ENCODE assay signal across 8 cellular contexts in the genomic region with DNA sequence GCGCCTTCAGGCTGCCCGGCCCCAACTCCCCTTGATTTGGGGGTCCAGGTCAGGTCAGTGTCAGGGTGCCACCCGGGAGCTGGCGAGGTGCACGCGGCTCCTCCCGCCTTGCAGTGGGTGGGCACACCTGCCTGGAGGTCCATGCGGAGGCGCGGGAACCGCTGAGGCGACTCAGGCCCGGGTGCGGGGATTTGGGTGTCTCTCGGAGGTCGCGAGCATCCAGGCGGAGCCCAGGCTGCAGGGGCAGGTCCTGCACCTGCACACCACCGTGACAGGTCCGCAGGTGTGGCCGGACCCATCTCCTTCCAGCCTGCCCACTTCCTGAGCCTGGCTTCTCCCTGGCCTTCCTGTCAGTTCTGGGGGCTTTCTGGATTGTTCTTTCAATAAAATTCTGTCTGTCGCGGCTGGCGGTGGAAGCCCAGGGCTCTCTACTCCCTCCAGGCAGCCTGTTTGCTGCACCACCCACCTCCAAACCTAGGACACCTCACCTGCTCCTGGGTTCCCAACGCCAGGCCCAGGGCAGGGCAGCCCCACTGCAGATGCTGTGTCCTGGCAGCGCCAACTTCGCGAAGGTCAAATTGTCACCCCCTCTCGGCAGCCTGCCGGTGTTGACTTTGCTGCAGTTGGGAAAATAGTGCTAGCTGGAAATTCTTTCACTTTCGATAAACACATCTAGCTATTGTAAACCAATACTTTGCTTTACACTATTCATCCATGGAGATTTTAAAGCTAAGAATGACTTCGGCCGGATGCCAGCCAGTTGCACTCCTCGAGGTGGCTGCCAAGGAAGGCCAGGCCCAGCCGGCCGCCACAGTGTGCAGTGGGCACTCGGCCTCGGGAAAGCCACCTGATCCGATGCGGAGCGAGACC. TPM values are rescaled to one million over a fixed set of nuclear protein-coding genes. Genes with fewer than 3 reads are reported as not detected.
DNase-seq lines count a peak whose midpoint lies in the region; ATAC-seq, FAIRE-seq and TF ChIP-seq lines count a peak whose summit lies in the region.

No MANE protein-coding gene starts in this region.

- H3K4me1 Mint-ChIP-seq in T-helper 17 cell (peaks cover 11% of the 10 kb centered on the region), Calu3 (ENCODE audit: low read depth, unreplicated experiment) (peaks cover 8% of the 10 kb centered on the region)

- whole genome bisulfite sequencing in pancreas, 2 donors = 49 to 64% methylated on average over 41 of the region's 41 CpGs

- no peaks in the 10 kb centered on the region; a peak in 1 of 22 replicates for H3K36me3 ChIP-seq in BLaER1 treated with 17β-estradiol and CSF1 and Interleukin-3, amounts not matched to agents 10 nM and 100 nM
- no peaks in the 10 kb centered on the region for H3K36me3 ChIP-seq in pancreas

- H3K36me3 Mint-ChIP-seq in T-helper 17 cell (ENCODE audit: low read depth) = no peaks in the 10 kb centered on the region
- H3K36me3 Mint-ChIP-seq in Calu3 (ENCODE audit: insufficient read depth, unreplicated experiment) = peaks cover 10% of the 10 kb centered on the region

- no peak overlapping the region for H3K9ac ChIP-seq in BLaER1 treated with 17β-estradiol and CSF1 and Interleukin-3, amounts not matched to agents 10 nM and 100 nM

- H3K4me3 Mint-ChIP-seq in T-helper 17 cell = peak overlapping the region; percentile 21
- no peak overlapping the region for H3K4me3 Mint-ChIP-seq in Calu3 (ENCODE audit: low read depth, unreplicated experiment)

- no peak for TF ChIP-seq CTCF in fibroblast of villous mesenchyme (IDR thresholded peaks at IDR 0.05; ENCODE audit: insufficient read depth, low read depth, low read length)
- TF ChIP-seq CTCF in pancreas (IDR thresholded peaks at IDR 0.05) = no peak
- no peak for TF ChIP-seq CTCF in Calu3 (IDR thresholded peaks at IDR 0.05; ENCODE audit: unreplicated experiment)

- intact Hi-C loops in pancreas (cut with DNase I) = no loop called here
- intact Hi-C loops in Calu3 (cut with micrococcal nuclease; ENCODE audit: unreplicated experiment) = no loop called here

- DNase-seq in T-helper 17 cell (peak in 1 of 3 donors; percentile 6), fibroblast of villous mesenchyme (ENCODE audit: low read depth) (peak; percentile 16), pancreas (peak; percentile 32 to 86 (median 60)), NCI-H1092 (lab: John Stamatoyannopoulos, UW) (no peak), NOMO-1 treated with dmso at 0.1 percent for 144 hours (lab: John Stamatoyannopoulos, UW; ENCODE audit: unreplicated experiment) (no peak), Calu3 (no peak)

- H3K27ac ChIP-seq in BLaER1 treated with 17β-estradiol and CSF1 and Interleukin-3, amounts not matched to agents 10 nM and 100 nM = no peak overlapping the region
- peak overlapping the region in 1 of 4 donors; percentile 4 for H3K27ac ChIP-seq in pancreas

- no peak for FAIRE-seq in pancreas (lab: Jason Lieb, UNC)

- no peak overlapping the region for H3K27ac Mint-ChIP-seq in T-helper 17 cell
- H3K27ac Mint-ChIP-seq in Calu3 (ENCODE audit: unreplicated experiment) = no peak overlapping the region

- ATAC-seq in T-helper 17 cell (no peak), pancreas (peak in 3 of 4 donors; percentile 28 to 63 (median 62)), esophagus mucosa (no peak)

- peaks cover 46 to 84% (median 70%) of the 10 kb centered on the region in 11 experiments for H3K27me3 ChIP-seq in BLaER1 treated with 17β-estradiol and CSF1 and Interleukin-3, amounts not matched to agents 10 nM and 100 nM
- H3K27me3 ChIP-seq in pancreas = no peaks in the 10 kb centered on the region

- BruUV-seq in Calu3 (replicated peaks; lab: Mats Ljungman, UMichigan) = no TSS peak

- peaks cover 0 to 10% (median 0%) of the 10 kb centered on the region in 11 experiments; a peak in 4 of 22 replicates for H4K20me1 ChIP-seq in BLaER1 treated with 17β-estradiol and CSF1 and Interleukin-3, amounts not matched to agents 10 nM and 100 nM

- H3K9me3 ChIP-seq in BLaER1 treated with 17β-estradiol and CSF1 and Interleukin-3, amounts not matched to agents 10 nM and 100 nM (replicated peaks in 1 of 11) = peaks cover 9 to 24% (median 14%) of the 10 kb centered on the region in 11 experiments; a peak in 20 of 22 replicates
- H3K9me3 ChIP-seq in T-helper 17 cell (ENCODE audit: control insufficient read depth, low read length, poor library complexity, severe bottlenecking) (no peaks in the 10 kb centered on the region), pancreas (no peaks in the 10 kb centered on the region)

- CTCF ChIA-PET in Calu3 (lab: Charles Lee) = no interaction called here

- H3K9me3 Mint-ChIP-seq in Calu3 (ENCODE audit: low read depth, unreplicated experiment) = no peaks in the 10 kb centered on the region

- H3K4me3 ChIP-seq in BLaER1 treated with 17β-estradiol and CSF1 and Interleukin-3, amounts not matched to agents 10 nM and 100 nM = no peak overlapping the region
- H3K4me3 ChIP-seq in fibroblast of villous mesenchyme (ENCODE audit: low read depth, low read length) (peak overlapping the region; percentile 18), pancreas (peak overlapping the region in 1 of 4 donors; percentile 23)

- H3K27me3 Mint-ChIP-seq in T-helper 17 cell = peaks cover 36% of the 10 kb centered on the region
- peaks cover 11% of the 10 kb centered on the region for H3K27me3 Mint-ChIP-seq in Calu3 (ENCODE audit: unreplicated experiment)

- peaks cover 32 to 78% (median 64%) of the 10 kb centered on the region in 10 experiments for H3K4me1 ChIP-seq in BLaER1 treated with 17β-estradiol and CSF1 and Interleukin-3, amounts not matched to agents 10 nM and 100 nM
- peaks cover 0 to 11% (median 5%) of the 10 kb centered on the region in 3 donors for H3K4me1 ChIP-seq in pancreas

- peak overlapping the region; percentile 11 to 92 (median 84); a peak in 20 of 22 replicates for H3K4me2 ChIP-seq in BLaER1 treated with 17β-estradiol and CSF1 and Interleukin-3, amounts not matched to agents 10 nM and 100 nM

RNA-seq across cellular contexts. Expression of gene FGFRL1, which starts 35.9 kb away (rescaled TPM):
- total RNA-seq in T-helper 17 cell (10 to 100 TPM; 23.1 to 30.1 TPM), fibroblast of villous mesenchyme (8.1 and 8.6 TPM in 2 replicates), pancreas (10 to 100 TPM; 25.1 to 41.4 (median 31.1) TPM), esophagus mucosa (2.2 TPM), Calu3 (2022) (36.8 and 43.2 TPM in 2 replicates)
- polyA plus RNA-seq in pancreas = 10 to 100 TPM; 15.4 to 42.8 TPM

RNA-seq across cellular contexts. Expression of gene SLC26A1, which starts 54.1 kb away (rescaled TPM):
- under 1 TPM in 1 of 2 donors, not detected in 1; 0.21 TPM for total RNA-seq in T-helper 17 cell
- total RNA-seq in fibroblast of villous mesenchyme = under 0.01 and 0.32 TPM in 2 replicates
- 1 to 10 TPM in 2 of 6 donors, under 1 TPM in 4; 0.28 to 1.7 (median 0.66) TPM for total RNA-seq in pancreas
- 1 to 10 TPM in 1 of 2 donors, under 1 TPM in 1; 0.45 to 1.6 TPM for polyA plus RNA-seq in pancreas
- not detected for total RNA-seq in esophagus mucosa
- total RNA-seq in Calu3 (2022) = 0.49 and 0.68 TPM in 2 replicates

Comparison
In these comparisons a context has a peak if more than half of its experiments do, and no peak if none do; other contexts are left out.
1. ATAC-seq: peak in pancreas (3 of 4); none in T-helper 17 cell (single experiment) and esophagus mucosa (single experiment).
2. DNase-seq: peak in fibroblast of villous mesenchyme (single experiment) and pancreas (6 of 6); none in NCI-H1092 (single experiment), NOMO-1 treated with dmso at 0.1 percent for 144 hours (single experiment) and Calu3 (single experiment).